9 cellular contexts compared by ENCODE assay signal in genomic region chr11:63574856-63575602, GRCh38. TPM values are rescaled to one million over a fixed set of nuclear protein-coding genes. Genes with fewer than 3 reads are reported as not detected.
A peak's percentile ranks its signal among the peaks of the same experiment; 100 is the strongest.
DNase-seq lines count a peak whose midpoint lies in the region; ATAC-seq and TF ChIP-seq lines count a peak whose summit lies in the region.
"Had no signal": no experiment of that assay in that cellular context is flagged by ENCODE, and none has a peak within 500 bp of the region (broad histone marks: within the 10 kb centered on the region; RNA-seq: fewer than 3 reads in every experiment).

No MANE protein-coding gene starts in this region.

- WGBS in aorta, 2 donors, result 26 to 27% methylated on average over 10 of the region's 10 CpGs

- H3K9me3 Mint-ChIP-seq in activated naive CD4-positive, alpha-beta T cell treated with anti-CD3 and anti-CD28 coated beads, Interleukin-2, amount 10 ng/mL, durations not matched to agents 7 days and 5 days, result peaks cover 11% of the 10 kb centered on the region
- H3K9me3 Mint-ChIP-seq in natural killer cell, result no peaks in the 10 kb centered on the region

- H3K27me3 ChIP-seq in duodenal mucosa (ENCODE audit: control insufficient read depth in 1 of 2, insufficient read depth in 2 of 2, low read length in 2 of 2) (no peaks in the 10 kb centered on the region), aorta (ENCODE audit: control insufficient read depth in 1 of 2, insufficient read depth in 2 of 2, low read length in 1 of 2) (no peaks in the 10 kb centered on the region)

- TF ChIP-seq CTCF in natural killer cell (IDR thresholded peaks at IDR 0.05), result no peak

- peaks cover 14% of the 10 kb centered on the region for H3K27me3 Mint-ChIP-seq in activated naive CD4-positive, alpha-beta T cell treated with anti-CD3 and anti-CD28 coated beads, Interleukin-2, amount 10 ng/mL, durations not matched to agents 7 days and 5 days
- no peaks in the 10 kb centered on the region for H3K27me3 Mint-ChIP-seq in natural killer cell (ENCODE audit: low read depth in 2 of 2)

- intact Hi-C loops in natural killer cell (cut with micrococcal nuclease), result loop anchor here (1.0 to 5.0 kb wide), 2 partner anchors 7 to 37 kb away; partner anchors contain the start of gene PLAAT3
- intact Hi-C loops in aorta (cut with DNase I), result loop anchor here in 1 of 2 donors (5.0 kb wide), 1 partner anchor 38 kb away; the partner anchor contains the start of gene PLAAT4

- peak overlapping the region; percentile 52 to 57 for H3K9ac ChIP-seq in duodenal mucosa (ENCODE audit: low read depth in 1 of 2, low read length in 2 of 2)

- H3K9me3 ChIP-seq in duodenal mucosa (ENCODE audit: control insufficient read depth in 1 of 2, low read length in 2 of 2), result peaks cover 3% of the 10 kb centered on the region in 2 donors
- H3K9me3 ChIP-seq in aorta (ENCODE audit: control insufficient read depth, low read length), result no peaks in the 10 kb centered on the region

- H3K27ac Mint-ChIP-seq in activated naive CD4-positive, alpha-beta T cell treated with anti-CD3 and anti-CD28 coated beads, Interleukin-2, amount 10 ng/mL, durations not matched to agents 7 days and 5 days, result peak overlapping the region; percentile 82
- H3K27ac Mint-ChIP-seq in natural killer cell, result peak overlapping the region; percentile 91 to 93

- CTCF ChIA-PET in activated naive CD4-positive, alpha-beta T cell treated with anti-CD3 and anti-CD28 coated beads, Interleukin-2, amount 10 ng/mL, durations not matched to agents 7 days and 5 days (lab: Charles Lee), result interaction anchor here (1.8 to 3.3 kb wide), 3 partner anchors 39 to 96 kb away, joined by 7 to 17 read pairs (median 10); partner anchors contain the start of gene PLAAT4

- peaks cover 0 to 2% of the 10 kb centered on the region in 2 donors for H3K36me3 ChIP-seq in duodenal mucosa (ENCODE audit: control insufficient read depth in 1 of 2, insufficient read depth in 2 of 2, low read length in 2 of 2)
- H3K36me3 ChIP-seq in aorta (ENCODE audit: control insufficient read depth in 1 of 2, insufficient read depth in 2 of 2, low read length in 1 of 2), result peaks cover 0 to 1% of the 10 kb centered on the region in 2 donors

- H3K4me3 ChIP-seq in duodenal mucosa (ENCODE audit: low read depth in 1 of 2, low read length in 2 of 2) (peak overlapping the region; percentile 53 to 62), aorta (ENCODE audit: low read length in 2 of 2) (no peak overlapping the region)

- H3K36me3 Mint-ChIP-seq in activated naive CD4-positive, alpha-beta T cell treated with anti-CD3 and anti-CD28 coated beads, Interleukin-2, amount 10 ng/mL, durations not matched to agents 7 days and 5 days, result peaks cover 10% of the 10 kb centered on the region
- H3K36me3 Mint-ChIP-seq in natural killer cell, result no peaks in the 10 kb centered on the region

- H3K4me1 ChIP-seq in duodenal mucosa (ENCODE audit: control insufficient read depth in 1 of 2, insufficient read depth in 2 of 2, low read length in 2 of 2), result peaks cover 19 to 22% of the 10 kb centered on the region in 2 donors
- H3K4me1 ChIP-seq in aorta (ENCODE audit: control insufficient read depth in 1 of 2, insufficient read depth in 2 of 2, low read length in 2 of 2), result no peaks in the 10 kb centered on the region

- DNase-seq in activated naive CD4-positive, alpha-beta T cell treated with anti-CD3 and anti-CD28 coated beads, Interleukin-2, amount 10 ng/mL, durations not matched to agents 7 days and 5 days, result no peak
- DNase-seq in activated naive CD4-positive, alpha-beta T cell (lab: John Stamatoyannopoulos, UW), result no peak
- no peak for DNase-seq in natural killer cell
- DNase-seq in aorta, result peak; percentile 66 to 79
- DNase-seq in SW480 (ENCODE audit: low spot score), result no peak
- DNase-seq: COR-L47 had no signal

- peak in 2 of 3 donors; percentile 7 to 12 for ATAC-seq in natural killer cell
- ATAC-seq in aorta (ENCODE audit: low FRiP score), result peak; percentile 88
- ATAC-seq in HG03432 (IDR thresholded peaks at IDR 0.05; ENCODE audit: unreplicated experiment), result no peak
- ATAC-seq in HG02623 (IDR thresholded peaks at IDR 0.05; ENCODE audit: unreplicated experiment), result no peak

- peak overlapping the region; percentile 50 for H3K4me3 Mint-ChIP-seq in activated naive CD4-positive, alpha-beta T cell treated with anti-CD3 and anti-CD28 coated beads, Interleukin-2, amount 10 ng/mL, durations not matched to agents 7 days and 5 days
- H3K4me3 Mint-ChIP-seq in natural killer cell, result peak overlapping the region; percentile 85

- H3K27ac ChIP-seq in duodenal mucosa (ENCODE audit: low read depth, low read length) (peak overlapping the region; percentile 72), aorta (ENCODE audit: low read depth in 1 of 2, low read length in 2 of 2) (peak overlapping the region in 1 of 2 donors; percentile 13)

- H3K4me1 Mint-ChIP-seq in activated naive CD4-positive, alpha-beta T cell treated with anti-CD3 and anti-CD28 coated beads, Interleukin-2, amount 10 ng/mL, durations not matched to agents 7 days and 5 days, result peaks cover 24% of the 10 kb centered on the region
- peaks cover 46 to 48% of the 10 kb centered on the region in 2 donors for H3K4me1 Mint-ChIP-seq in natural killer cell

RNA-seq across cellular contexts. Expression of gene PLAAT2, which starts 11.8 kb away (rescaled TPM):
- total RNA-seq in natural killer cell (1 to 10 TPM; 1.6 to 5.6 (median 4.6) TPM), aorta (not detected)
- polyA plus RNA-seq in aorta, result 10 to 100 TPM in 1 of 2 donors, under 1 TPM in 1; 0.82 to 30.3 TPM

RNA-seq across cellular contexts. Expression of gene PLAAT4, which starts 38.4 kb away (rescaled TPM):
- total RNA-seq in natural killer cell (100 to 1,000 TPM; 204 to 215 (median 210) TPM), aorta (10 to 100 TPM; 12.4 to 39.8 TPM)
- polyA plus RNA-seq in aorta, result 10 to 100 TPM; 33.1 to 54.3 TPM

RNA-seq across cellular contexts. Expression of gene PLAAT3, which starts 39.2 kb away (rescaled TPM):
- total RNA-seq in natural killer cell (10 to 100 TPM; 32.5 to 34.1 (median 34.1) TPM), aorta (10 to 100 TPM; 52.5 to 62.6 TPM)
- polyA plus RNA-seq in aorta, result 10 to 100 TPM; 47.2 to 69.5 TPM

Comparison
In these comparisons a context has a peak if more than half of its experiments do, and no peak if none do; other contexts are left out.
1. DNase-seq: peak in aorta (2 of 2); none in activated naive CD4-positive, alpha-beta T cell treated with anti-CD3 and anti-CD28 coated beads, Interleukin-2, amount 10 ng/mL, durations not matched to agents 7 days and 5 days (single experiment), activated naive CD4-positive, alpha-beta T cell (0 of 4), natural killer cell (single experiment) and SW480 (single experiment).
2. H3K4me3 ChIP-seq: peak in duodenal mucosa (2 of 2); none in aorta (0 of 2).
3. ATAC-seq: peak in natural killer cell (2 of 3) and aorta (single experiment); none in HG03432 (single experiment) and HG02623 (single experiment).
4. RNA of gene PLAAT4, which starts 38.4 kb away (total RNA-seq): 204 to 215 TPM in natural killer cell; 12.4 to 39.8 TPM in aorta; every median in the first group is over 4 times any median in the second.